8 cellular contexts compared by ENCODE assay signal in genomic region chr17:81387235-81388060, GRCh38. TPM values are rescaled to one million over a fixed set of nuclear protein-coding genes. Genes with fewer than 3 reads are reported as not detected.
DNase-seq lines count a peak whose midpoint lies in the region; ATAC-seq and TF ChIP-seq lines count a peak whose summit lies in the region.

No MANE protein-coding gene starts in this region.

- POLR2A ChIA-PET in WTC11 (lab: Charles Lee), result no interaction called here

- peak overlapping the region; percentile 63 for H3K4me3 Mint-ChIP-seq in WTC11
- H3K4me3 Mint-ChIP-seq in endothelial cell (ENCODE audit: unreplicated experiment), result peak overlapping the region; percentile 78

- TF ChIP-seq CTCF in WTC11 (IDR thresholded peaks at IDR 0.05), result no peak
- TF ChIP-seq CTCF in endothelial cell (IDR thresholded peaks at IDR 0.05; ENCODE audit: unreplicated experiment), result no peak

- peaks cover 28% of the 10 kb centered on the region for H3K4me1 Mint-ChIP-seq in WTC11
- H3K4me1 Mint-ChIP-seq in endothelial cell (ENCODE audit: unreplicated experiment), result peaks cover 28% of the 10 kb centered on the region

- H3K27me3 Mint-ChIP-seq in WTC11 (ENCODE audit: low read depth) (peaks cover 88% of the 10 kb centered on the region), endothelial cell (ENCODE audit: unreplicated experiment) (peaks cover 22% of the 10 kb centered on the region)

- ATAC-seq in WTC11, result peak; percentile 7
- ATAC-seq in stimulated activated naive CD8-positive, alpha-beta T cell treated with anti-CD3 and anti-CD28 coated beads, Interleukin-15, Interleukin-2, amounts not matched to agents 100 U/mL and 50 U/mL, for 24 hours, result peak; percentile 72
- no peak for ATAC-seq in HG02840 (IDR thresholded peaks at IDR 0.05; ENCODE audit: low FRiP score, unreplicated experiment)
- no peak for ATAC-seq in GM21447 (IDR thresholded peaks at IDR 0.05; ENCODE audit: unreplicated experiment)

- CTCF ChIA-PET in WTC11 (lab: Charles Lee), result no interaction called here

- H3K9me3 Mint-ChIP-seq in WTC11 (no peaks in the 10 kb centered on the region), endothelial cell (ENCODE audit: unreplicated experiment) (no peaks in the 10 kb centered on the region)

- no peak overlapping the region for H3K27ac Mint-ChIP-seq in WTC11
- peak overlapping the region; percentile 24 for H3K27ac Mint-ChIP-seq in endothelial cell (ENCODE audit: unreplicated experiment)

- peak; percentile 61 for DNase-seq in activated naive CD4-positive, alpha-beta T cell treated with Interleukin-2 at 50 U/mL for 16 hours
- DNase-seq in activated naive CD4-positive, alpha-beta T cell (lab: John Stamatoyannopoulos, UW), result no peak
- DNase-seq in WTC11 (ENCODE audit: low spot score) (no peak), endothelial cell (ENCODE audit: low spot score) (no peak), midbrain (lab: John Stamatoyannopoulos, UW) (peak; percentile 72)
- DNase-seq in stimulated activated naive CD8-positive, alpha-beta T cell treated with anti-CD3 and anti-CD28 coated beads, Interleukin-15, Interleukin-2, amounts not matched to agents 100 U/mL and 50 U/mL, for 24 hours, result peak; percentile 73

- no peaks in the 10 kb centered on the region for H3K36me3 Mint-ChIP-seq in WTC11
- H3K36me3 Mint-ChIP-seq in endothelial cell (ENCODE audit: low read depth, unreplicated experiment), result peaks cover 8% of the 10 kb centered on the region

TF ChIP-seq in WTC11, 78 proteins besides CTCF, POLR2A, EP300 and RAD21:
- TF ChIP-seq FOXK1 (CRISPR knock-in tag; IDR thresholded peaks at IDR 0.05), result no peak
- 0 out of 2 replicates have a peak, but pooled peaks have one; percentile 25 for TF ChIP-seq HMGXB4 (CRISPR knock-in tag; IDR thresholded peaks at IDR 0.05)
- 0 out of 2 replicates have a peak, but pooled peaks have one; percentile 12 for TF ChIP-seq ZBTB43 (CRISPR knock-in tag; IDR thresholded peaks at IDR 0.05)

RNA-seq across cellular contexts. Expression of gene BAHCC1, which starts 7.8 kb away (rescaled TPM):
- total RNA-seq in WTC11 (2021) (17.1 to 29.8 TPM (median 21.5 TPM) in 3 replicates), endothelial cell (ENCODE audit: unreplicated experiment) (10.7 TPM)

Comparison
In these comparisons a context has a peak if more than half of its experiments do, and no peak if none do; other contexts are left out.
1. DNase-seq: peak in activated naive CD4-positive, alpha-beta T cell treated with Interleukin-2 at 50 U/mL for 16 hours (single experiment), midbrain (single experiment) and stimulated activated naive CD8-positive, alpha-beta T cell treated with anti-CD3 and anti-CD28 coated beads, Interleukin-15, Interleukin-2, amounts not matched to agents 100 U/mL and 50 U/mL, for 24 hours (single experiment); none in activated naive CD4-positive, alpha-beta T cell (0 of 4), WTC11 (single experiment) and endothelial cell (single experiment).
2. ATAC-seq: peak in WTC11 (single experiment) and stimulated activated naive CD8-positive, alpha-beta T cell treated with anti-CD3 and anti-CD28 coated beads, Interleukin-15, Interleukin-2, amounts not matched to agents 100 U/mL and 50 U/mL, for 24 hours (single experiment); none in HG02840 (single experiment) and GM21447 (single experiment).